ENCODE assay signal across 8 cellular contexts in genomic region chr2:170409164-170409535, GRCh38.
DNase-seq lines count a peak whose midpoint lies in the region; ATAC-seq and TF ChIP-seq lines count a peak whose summit lies in the region.

No MANE protein-coding gene starts in this region.

- intact Hi-C loops in CD14-positive monocyte (cut with micrococcal nuclease): loop anchor here in 1 of 2 donors (10.0 kb wide), 1 partner anchor 406 kb away; the partner anchor contains the start of gene GAD1

- H3K27me3 Mint-ChIP-seq in CD14-positive monocyte (ENCODE audit: low read depth in 3 of 3) (peaks cover 27 to 57% (median 45%) of the 10 kb centered on the region in 3 donors), mesothelial cell of epicardium (ENCODE audit: low read depth) (peaks cover 25% of the 10 kb centered on the region)
- peaks cover 21% of the 10 kb centered on the region for H3K27me3 Mint-ChIP-seq in activated CD4-positive, alpha-beta memory T cell treated with anti-CD3 and anti-CD28 coated beads, Interleukin-2, amount 10 ng/mL, durations not matched to agents 7 days and 5 days

- POLR2A ChIA-PET in activated CD4-positive, alpha-beta memory T cell treated with anti-CD3 and anti-CD28 coated beads, Interleukin-2, amount 10 ng/mL, durations not matched to agents 7 days and 5 days (lab: Charles Lee): interaction anchor here (0.7 kb wide), 1 partner anchor 409 kb away, joined by 3 read pairs; no protein-coding TSS in a partner anchor

- peak; percentile 37 for ATAC-seq in HG02642 (IDR thresholded peaks at IDR 0.05; ENCODE audit: poor library complexity, unreplicated experiment)
- no peak for ATAC-seq in HG03095 (IDR thresholded peaks at IDR 0.05; ENCODE audit: unreplicated experiment)

- peak; percentile 97 for TF ChIP-seq CTCF in CD14-positive monocyte (IDR thresholded peaks at IDR 0.05)
- TF ChIP-seq CTCF in mesothelial cell of epicardium (IDR thresholded peaks at IDR 0.05; ENCODE audit: unreplicated experiment): peak; percentile 98

- H3K27ac Mint-ChIP-seq in CD14-positive monocyte (peak overlapping the region in 3 of 7 donors; percentile 3 to 24 (median 15)), mesothelial cell of epicardium (no peak overlapping the region)
- H3K27ac Mint-ChIP-seq in activated CD4-positive, alpha-beta memory T cell treated with anti-CD3 and anti-CD28 coated beads, Interleukin-2, amount 10 ng/mL, durations not matched to agents 7 days and 5 days: no peak overlapping the region

- CTCF ChIA-PET in activated CD4-positive, alpha-beta memory T cell treated with anti-CD3 and anti-CD28 coated beads, Interleukin-2, amount 10 ng/mL, durations not matched to agents 7 days and 5 days (lab: Charles Lee): interaction anchor here (0.5 to 3.0 kb wide), 35 partner anchors 10 to 1081 kb away, joined by 3 to 35 read pairs (median 4); partner anchors contain the start of genes GAD1 and SP5

- H3K4me1 Mint-ChIP-seq in CD14-positive monocyte (peaks cover 24% of the 10 kb centered on the region), mesothelial cell of epicardium (peaks cover 5% of the 10 kb centered on the region)
- H3K4me1 Mint-ChIP-seq in activated CD4-positive, alpha-beta memory T cell treated with anti-CD3 and anti-CD28 coated beads, Interleukin-2, amount 10 ng/mL, durations not matched to agents 7 days and 5 days: peaks cover 7% of the 10 kb centered on the region

- H3K4me3 Mint-ChIP-seq in CD14-positive monocyte (peak overlapping the region; percentile 34 to 80), mesothelial cell of epicardium (peak overlapping the region; percentile 59)
- peak overlapping the region; percentile 28 for H3K4me3 Mint-ChIP-seq in activated CD4-positive, alpha-beta memory T cell treated with anti-CD3 and anti-CD28 coated beads, Interleukin-2, amount 10 ng/mL, durations not matched to agents 7 days and 5 days

- no peaks in the 10 kb centered on the region for H3K36me3 Mint-ChIP-seq in CD14-positive monocyte
- H3K36me3 Mint-ChIP-seq in activated CD4-positive, alpha-beta memory T cell treated with anti-CD3 and anti-CD28 coated beads, Interleukin-2, amount 10 ng/mL, durations not matched to agents 7 days and 5 days (ENCODE audit: low read depth): no peaks in the 10 kb centered on the region
- H3K36me3 Mint-ChIP-seq in mesothelial cell of epicardium: peaks cover 6% of the 10 kb centered on the region

- peak; percentile 56 for DNase-seq in CD14-positive monocyte (ENCODE audit: low spot score)
- DNase-seq in NCI-H774 (lab: John Stamatoyannopoulos, UW): peak; percentile 75
- peak; percentile 75 for DNase-seq in activated CD4-positive, alpha-beta memory T cell treated with anti-CD3 and anti-CD28 coated beads, Interleukin-2, amount 10 ng/mL, durations not matched to agents 7 days and 5 days
- DNase-seq in effector CD8-positive, alpha-beta T cell (lab: John Stamatoyannopoulos, UW): peak; percentile 56
- peak; percentile 56 to 79 for DNase-seq in mesothelial cell of epicardium (ENCODE audit: low spot score in 2 of 2, unreplicated experiment in 2 of 2)
- DNase-seq in stimulated activated CD8-positive, alpha-beta memory T cell treated with anti-CD3 and anti-CD28 coated beads, Interleukin-2, amount 100 ng/mL, for 1 hour (ENCODE audit: low read depth in 2 of 2): peak; percentile 43 to 64

- H3K9me3 Mint-ChIP-seq in CD14-positive monocyte (peaks cover 0 to 8% (median under 1%) of the 10 kb centered on the region in 7 donors), mesothelial cell of epicardium (no peaks in the 10 kb centered on the region)
- no peaks in the 10 kb centered on the region for H3K9me3 Mint-ChIP-seq in activated CD4-positive, alpha-beta memory T cell treated with anti-CD3 and anti-CD28 coated beads, Interleukin-2, amount 10 ng/mL, durations not matched to agents 7 days and 5 days
